In genomic region chr6:27141472-27142015, GRCh38 we compare ENCODE assay signal across 14 cellular contexts.
DNase-seq lines count a peak whose midpoint lies in the region; ATAC-seq, FAIRE-seq and TF ChIP-seq lines count a peak whose summit lies in the region.
"Had no signal": no experiment of that assay in that cellular context is flagged by ENCODE, and none has a peak within 500 bp of the region (broad histone marks: within the 10 kb centered on the region; RNA-seq: fewer than 3 reads in every experiment).

No MANE protein-coding gene starts in this region.

- H4K20me1 ChIP-seq in DND-41 (ENCODE audit: insufficient read depth, low read length) (no peaks in the 10 kb centered on the region), smooth muscle cell (ENCODE audit: low read depth) (no peaks in the 10 kb centered on the region)

- peak overlapping the region; percentile 90 for H3K4me2 ChIP-seq in A549
- peak overlapping the region; percentile 64 for H3K4me2 ChIP-seq in DND-41 (ENCODE audit: insufficient read depth, low read length)
- no peak overlapping the region for H3K4me2 ChIP-seq in smooth muscle cell

- no peak for TF ChIP-seq POLR2A in A549 (IDR thresholded peaks at IDR 0.05; ENCODE audit: low read length)
- TF ChIP-seq POLR2A in adrenal gland (IDR thresholded peaks at IDR 0.05): no peak

- H3K9ac ChIP-seq in DND-41 (ENCODE audit: low read depth, low read length): peak overlapping the region; percentile 94
- H3K9ac ChIP-seq in smooth muscle cell (ENCODE audit: low read depth): no peak overlapping the region

- 42% methylated on average over 4 of the region's 4 CpGs for WGBS in A549 (ENCODE audit: missing lambda C conversion rate)
- 42 to 57% methylated on average over 4 of the region's 4 CpGs for WGBS in ectodermal cell, 2 experiments
- WGBS in smooth muscle cell (ENCODE audit: low lambda C conversion rate): 76% methylated on average over 4 of the region's 4 CpGs
- 73 to 82% (median 76%) methylated on average over 4 of the region's 4 CpGs for WGBS in adrenal gland, 4 donors

- no peak for TF ChIP-seq EP300 in A549 (IDR thresholded peaks at IDR 0.05)

- TF ChIP-seq RAD21 in A549 (conservative IDR thresholded peaks at IDR 0.05 in 1 of 2, IDR thresholded peaks at IDR 0.05 in 1 of 2): no peak

- peaks cover 54% of the 10 kb centered on the region for H3K4me1 ChIP-seq in A549
- H3K4me1 ChIP-seq in DND-41 (ENCODE audit: insufficient read depth, low read length): peaks cover 66% of the 10 kb centered on the region
- H3K4me1 ChIP-seq in ectodermal cell (ENCODE audit: control insufficient read depth, insufficient read depth, low read length): peaks cover 7% of the 10 kb centered on the region
- H3K4me1 ChIP-seq in smooth muscle cell (ENCODE audit: low read depth): peaks cover 24% of the 10 kb centered on the region
- peaks cover 5 to 11% of the 10 kb centered on the region in 2 donors for H3K4me1 ChIP-seq in adrenal gland (replicated peaks in 1 of 2)

- H3K36me3 ChIP-seq in DND-41 (ENCODE audit: insufficient read depth, low read length): peaks cover 5% of the 10 kb centered on the region; the same call in 1 of the 2 replicates
- no peaks in the 10 kb centered on the region for H3K36me3 ChIP-seq in ectodermal cell (ENCODE audit: control insufficient read depth, insufficient read depth, low read length)
- H3K36me3 ChIP-seq in smooth muscle cell (ENCODE audit: low read depth): no peaks in the 10 kb centered on the region
- H3K36me3 ChIP-seq in adrenal gland (replicated peaks in 1 of 2): no peaks in the 10 kb centered on the region

- FAIRE-seq in A549 (lab: Jason Lieb, UNC): no peak

- peaks cover 8% of the 10 kb centered on the region for H3F3A ChIP-seq in smooth muscle cell (ENCODE audit: low read depth)

- H3K4me3 ChIP-seq in A549: peak overlapping the region; percentile 32; the same call in 2 of the 3 replicates
- H3K4me3 ChIP-seq in DND-41 (ENCODE audit: low read depth in 1 of 2, low read length in 2 of 2): peak overlapping the region; percentile 14 to 52; a peak in 3 of 4 replicates
- H3K4me3 ChIP-seq in ectodermal cell (ENCODE audit: insufficient read depth, low read depth, low read length): peak overlapping the region; percentile 1
- no peak overlapping the region for H3K4me3 ChIP-seq in smooth muscle cell
- no peak overlapping the region for H3K4me3 ChIP-seq in adrenal gland
- H3K4me3 ChIP-seq: skin epidermis had no signal

- DNase-seq in A549 (ENCODE audit: low read depth in 1 of 2, low spot score in 1 of 2) (no peak), DND-41 (peak; percentile 20), NCI-H146 treated with DMSO at 0.1 percent for 48 hours (lab: John Stamatoyannopoulos, UW; ENCODE audit: unreplicated experiment) (peak; percentile 41), smooth muscle cell (lab: John Stamatoyannopoulos, UW; ENCODE audit: unreplicated experiment) (no peak), adrenal gland (no peak)
- DNase-seq: effector memory CD4-positive, alpha-beta T cell; hippocampal formation; NCI-H1092 treated with DMSO at 0.1 percent for 48 hours; OCI-M1; stimulated activated CD8-positive, alpha-beta memory T cell treated with anti-CD3 and anti-CD28 coated beads, Interleukin-4, amount 100 ng/mL, for 48 hours had no signal

- no peak for ATAC-seq in A549
- no peak for ATAC-seq in DND-41 (ENCODE audit: insufficient read depth, low read depth)
- ATAC-seq in HG03342 (IDR thresholded peaks at IDR 0.05; ENCODE audit: unreplicated experiment): no peak
- no peak for ATAC-seq in GM18498 (IDR thresholded peaks at IDR 0.05; ENCODE audit: unreplicated experiment)

- POLR2A ChIA-PET in A549 (lab: Yijun Ruan, JAX): no interaction called here

- H3K27ac ChIP-seq in A549 (peak overlapping the region; percentile 56 to 61; a peak in 5 of 6 replicates), DND-41 (ENCODE audit: low read length) (peak overlapping the region; percentile 99), ectodermal cell (ENCODE audit: insufficient read depth, low read depth, low read length, poor library complexity, severe bottlenecking) (no peak overlapping the region), smooth muscle cell (ENCODE audit: low read depth) (no peak overlapping the region), adrenal gland (no peak overlapping the region)

- CTCF ChIA-PET in A549 (lab: Yijun Ruan, JAX): no interaction called here

- H3K9me3 ChIP-seq in A549: no peaks in the 10 kb centered on the region
- H3K9me3 ChIP-seq in DND-41 (ENCODE audit: insufficient read depth, low read length, severe bottlenecking): no peaks in the 10 kb centered on the region
- H3K9me3 ChIP-seq in ectodermal cell (ENCODE audit: control insufficient read depth, low read length): no peaks in the 10 kb centered on the region
- H3K9me3 ChIP-seq in smooth muscle cell (replicated peaks; ENCODE audit: low read depth): no peaks in the 10 kb centered on the region
- no peaks in the 10 kb centered on the region for H3K9me3 ChIP-seq in adrenal gland (replicated peaks in 1 of 3)

- intact Hi-C loops in adrenal gland (cut with DNase I): no loop called here

- TF ChIP-seq CTCF in A549 (IDR thresholded peaks at IDR 0.05): no peak
- TF ChIP-seq CTCF in DND-41 (IDR thresholded peaks at IDR 0.05; ENCODE audit: borderline replicate concordance, extremely low read depth, low read length, poor library complexity, severe bottlenecking): no peak
- TF ChIP-seq CTCF in smooth muscle cell (IDR thresholded peaks at IDR 0.05; ENCODE audit: borderline replicate concordance, insufficient read depth, poor library complexity, severe bottlenecking): no peak
- no peak for TF ChIP-seq CTCF in adrenal gland (IDR thresholded peaks at IDR 0.05)

- H3K27me3 ChIP-seq in DND-41 (ENCODE audit: insufficient read depth, low read length, poor library complexity) (no peaks in the 10 kb centered on the region), ectodermal cell (ENCODE audit: control insufficient read depth, insufficient read depth, low read length, poor library complexity, severe bottlenecking) (no peaks in the 10 kb centered on the region), smooth muscle cell (ENCODE audit: low read depth) (no peaks in the 10 kb centered on the region), adrenal gland (no peaks in the 10 kb centered on the region)

- H3K79me2 ChIP-seq in DND-41 (ENCODE audit: insufficient read depth, low read length) (peaks cover 86% of the 10 kb centered on the region), smooth muscle cell (ENCODE audit: low read depth) (peaks cover 44% of the 10 kb centered on the region)

- no peak overlapping the region for H2AFZ ChIP-seq in DND-41 (ENCODE audit: low read depth, low read length)
- no peak overlapping the region for H2AFZ ChIP-seq in smooth muscle cell (ENCODE audit: low read depth)

TF ChIP-seq in A549, 52 proteins besides CTCF, POLR2A, EP300 and RAD21:
- TF ChIP-seq CBX8 (IDR thresholded peaks at IDR 0.05) (no peak), MYC (IDR thresholded peaks at IDR 0.05; ENCODE audit: borderline replicate concordance, low read length) (no peak), SREBF2 (IDR thresholded peaks at IDR 0.05) (no peak), FOXS1 (CRISPR knock-in tag; IDR thresholded peaks at IDR 0.05) (no peak), HOXB13 (CRISPR knock-in tag; IDR thresholded peaks at IDR 0.05; ENCODE audit: low read depth) (no peak), BCL3 (IDR thresholded peaks at IDR 0.05) (no peak), E2F6 (IDR thresholded peaks at IDR 0.05; ENCODE audit: borderline replicate concordance, low read depth) (no peak), HEYL (CRISPR knock-in tag; IDR thresholded peaks at IDR 0.05) (no peak), SMC3 (IDR thresholded peaks at IDR 0.05) (no peak), JUN (IDR thresholded peaks at IDR 0.05) (no peak), PHF8 (IDR thresholded peaks at IDR 0.05; ENCODE audit: borderline replicate concordance, low read depth) (no peak), NPAS2 (CRISPR knock-in tag; IDR thresholded peaks at IDR 0.05; ENCODE audit: borderline replicate concordance) (no peak), PBX3 (IDR thresholded peaks at IDR 0.05) (no peak), BHLHE40 (IDR thresholded peaks at IDR 0.05; ENCODE audit: low read depth, low read length) (no peak)
TF ChIP-seq in A549: peak in this region for 0.

Comparison
In these comparisons a context has a peak if more than half of its experiments do, and no peak if none do; other contexts are left out.
1. DNase-seq: peak in DND-41 (single experiment) and NCI-H146 treated with DMSO at 0.1 percent for 48 hours (single experiment); none in A549 (0 of 2), smooth muscle cell (single experiment) and adrenal gland (0 of 7).
2. H3K27ac ChIP-seq: peak in A549 (2 of 2) and DND-41 (single experiment); none in ectodermal cell (single experiment), smooth muscle cell (single experiment) and adrenal gland (0 of 5).
3. H3K4me3 ChIP-seq: peak in A549 (single experiment), DND-41 (2 of 2) and ectodermal cell (single experiment); none in smooth muscle cell (single experiment) and adrenal gland (0 of 4).